1 cellular context compared by ENCODE assay signal in the genomic region with DNA sequence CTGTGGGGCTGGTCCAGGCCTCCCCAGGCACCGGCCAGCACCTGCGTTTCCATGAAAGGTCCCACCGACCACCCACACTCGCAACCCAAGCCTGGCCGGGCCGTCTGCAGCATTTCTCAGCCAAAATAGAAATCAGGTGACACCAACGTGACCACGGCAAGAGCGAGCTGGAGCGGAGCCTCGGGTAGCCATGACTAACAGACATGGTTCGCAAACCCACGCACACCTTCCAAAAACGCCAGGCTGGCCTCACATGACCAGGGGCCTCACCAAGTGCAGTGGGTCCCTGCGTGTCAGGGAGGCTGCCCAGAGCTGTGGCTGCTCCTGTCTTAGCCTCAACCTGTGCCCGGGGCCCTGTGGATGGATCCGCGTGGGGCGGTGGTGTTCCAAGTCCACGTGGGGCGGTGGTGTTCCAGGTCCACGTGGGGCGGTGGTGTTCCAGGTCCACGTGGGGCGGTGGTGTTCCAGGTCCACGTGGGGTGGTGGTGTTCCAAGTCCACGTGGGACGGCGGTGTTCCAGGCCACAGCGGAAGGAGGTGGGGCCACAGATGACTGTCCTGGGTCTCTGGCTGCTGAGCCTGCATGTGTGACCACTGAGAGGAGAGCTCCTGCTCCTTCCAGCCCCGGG.
TF ChIP-seq lines count a peak whose summit lies in the region.

No MANE protein-coding gene starts in this region.

TF ChIP-seq in H1, 55 proteins besides CTCF, POLR2A, EP300 and RAD21:
- TF ChIP-seq GABPA (IDR thresholded peaks at IDR 0.05; ENCODE audit: borderline replicate concordance, insufficient read depth, low read length) (no peak), CTBP2 (IDR thresholded peaks at IDR 0.05; ENCODE audit: borderline replicate concordance, insufficient read depth, insufficient read length, low read length) (no peak), EGR1 (IDR thresholded peaks at IDR 0.05; ENCODE audit: borderline replicate concordance, low read depth, low read length) (0 out of 2 replicates have a peak, but pooled peaks have one; percentile 17)
- TF ChIP-seq, protein P1, sequence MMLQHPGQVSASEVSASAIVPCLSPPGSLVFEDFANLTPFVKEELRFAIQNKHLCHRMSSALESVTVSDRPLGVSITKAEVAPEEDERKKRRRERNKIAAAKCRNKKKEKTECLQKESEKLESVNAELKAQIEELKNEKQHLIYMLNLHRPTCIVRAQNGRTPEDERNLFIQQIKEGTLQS (IDR thresholded peaks at IDR 0.05; ENCODE audit: insufficient read depth, low read depth, low read length) = no peak
- TF ChIP-seq, protein P2, sequence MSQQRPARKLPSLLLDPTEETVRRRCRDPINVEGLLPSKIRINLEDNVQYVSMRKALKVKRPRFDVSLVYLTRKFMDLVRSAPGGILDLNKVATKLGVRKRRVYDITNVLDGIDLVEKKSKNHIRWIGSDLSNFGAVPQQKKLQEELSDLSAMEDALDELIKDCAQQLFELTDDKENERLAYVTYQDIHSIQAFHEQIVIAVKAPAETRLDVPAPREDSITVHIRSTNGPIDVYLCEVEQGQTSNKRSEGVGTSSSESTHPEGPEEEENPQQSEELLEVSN (IDR thresholded peaks at IDR 0.05) = no peak
